In the genomic region with DNA sequence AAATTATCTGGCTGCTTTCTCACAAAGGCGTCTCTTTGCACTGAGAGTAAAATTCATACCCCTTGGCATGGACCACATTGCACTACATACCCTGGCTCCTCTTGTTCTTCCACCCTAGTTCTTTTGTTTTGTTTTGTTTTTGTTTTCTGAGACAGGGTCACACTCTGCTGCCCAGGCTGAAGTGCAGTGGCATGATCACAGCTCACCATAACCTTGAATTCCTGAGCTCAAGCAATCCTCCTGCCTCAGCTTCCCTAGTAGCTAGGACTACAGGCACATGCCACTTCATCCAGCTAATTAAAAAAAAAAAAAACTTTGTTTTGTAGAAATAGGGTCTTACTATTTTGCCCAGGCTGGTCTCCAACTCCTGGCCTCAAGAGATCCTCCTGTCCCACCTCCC, we compare ENCODE assay signal across 2 cellular contexts.
TF ChIP-seq lines count a peak whose summit lies in the region.

No MANE protein-coding gene starts in this region.

TF ChIP-seq in HCT116, 20 proteins besides CTCF, POLR2A, EP300 and RAD21:
- no peak for TF ChIP-seq ZNF274 (IDR thresholded peaks at IDR 0.05; ENCODE audit: low read depth, low read length)
- no peak for TF ChIP-seq SRF (IDR thresholded peaks at IDR 0.05; ENCODE audit: low read depth)
- TF ChIP-seq ELF1 (IDR thresholded peaks at IDR 0.05; ENCODE audit: borderline replicate concordance, low read depth): no peak
- TF ChIP-seq, protein P1, sequence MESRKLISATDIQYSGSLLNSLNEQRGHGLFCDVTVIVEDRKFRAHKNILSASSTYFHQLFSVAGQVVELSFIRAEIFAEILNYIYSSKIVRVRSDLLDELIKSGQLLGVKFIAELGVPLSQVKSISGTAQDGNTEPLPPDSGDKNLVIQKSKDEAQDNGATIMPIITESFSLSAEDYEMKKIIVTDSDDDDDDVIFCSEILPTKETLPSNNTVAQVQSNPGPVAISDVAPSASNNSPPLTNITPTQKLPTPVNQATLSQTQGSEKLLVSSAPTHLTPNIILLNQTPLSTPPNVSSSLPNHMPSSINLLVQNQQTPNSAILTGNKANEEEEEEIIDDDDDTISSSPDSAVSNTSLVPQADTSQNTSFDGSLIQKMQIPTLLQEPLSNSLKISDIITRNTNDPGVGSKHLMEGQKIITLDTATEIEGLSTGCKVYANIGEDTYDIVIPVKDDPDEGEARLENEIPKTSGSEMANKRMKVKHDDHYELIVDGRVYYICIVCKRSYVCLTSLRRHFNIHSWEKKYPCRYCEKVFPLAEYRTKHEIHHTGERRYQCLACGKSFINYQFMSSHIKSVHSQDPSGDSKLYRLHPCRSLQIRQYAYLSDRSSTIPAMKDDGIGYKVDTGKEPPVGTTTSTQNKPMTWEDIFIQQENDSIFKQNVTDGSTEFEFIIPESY (IDR thresholded peaks at IDR 0.05; ENCODE audit: extremely low read depth, insufficient replicate concordance, low read length): no peak
- TF ChIP-seq CBX3 (IDR thresholded peaks at IDR 0.05; ENCODE audit: low read depth): no peak

TF ChIP-seq in WTC11, 78 proteins besides CTCF, POLR2A, EP300 and RAD21:
- TF ChIP-seq ZNF396 (CRISPR knock-in tag; IDR thresholded peaks at IDR 0.05; ENCODE audit: borderline replicate concordance) (no peak), ZNF121 (CRISPR knock-in tag; IDR thresholded peaks at IDR 0.05) (peak; percentile 86; the same call in 1 of the 2 replicates)
TF ChIP-seq in WTC11: peak in this region for 1.
